10 cellular contexts compared by ENCODE assay signal in genomic region chr7:156616269-156617202, GRCh38. TPM values are rescaled to one million over a fixed set of nuclear protein-coding genes. Genes with fewer than 3 reads are reported as not detected.
DNase-seq lines count a peak whose midpoint lies in the region; ATAC-seq and TF ChIP-seq lines count a peak whose summit lies in the region.
"Had no signal": no experiment of that assay in that cellular context is flagged by ENCODE, and none has a peak within 500 bp of the region (broad histone marks: within the 10 kb centered on the region; RNA-seq: fewer than 3 reads in every experiment).

No MANE protein-coding gene starts in this region.

- peak overlapping the region; percentile 52 for H3K4me3 Mint-ChIP-seq in activated T-helper 17 cell treated with anti-CD3 and anti-CD28 coated beads, Interleukin-2, amount 50 U/mL, for 72 hours

- peak; percentile 55 for ATAC-seq in HG02642 (IDR thresholded peaks at IDR 0.05; ENCODE audit: poor library complexity, unreplicated experiment)
- ATAC-seq in activated T-helper 17 cell treated with anti-CD3 and anti-CD28 coated beads, Interleukin-2, amount 50 U/mL, for 72 hours (replicated peaks), result peak; percentile 39
- no peak for ATAC-seq in HG02588 (IDR thresholded peaks at IDR 0.05; ENCODE audit: unreplicated experiment)

- intact Hi-C loops in OCI-LY7 (cut with micrococcal nuclease; ENCODE audit: unreplicated experiment), result no loop called here

- no peak for DNase-seq in OCI-LY7 (ENCODE audit: low spot score)
- no peak for DNase-seq in GF-D8 (lab: John Stamatoyannopoulos, UW)
- no peak for DNase-seq in GDM1 (lab: John Stamatoyannopoulos, UW)
- DNase-seq: amniotic stem cell had no signal

- no peak overlapping the region for H3K27ac Mint-ChIP-seq in activated T-helper 17 cell treated with anti-CD3 and anti-CD28 coated beads, Interleukin-2, amount 50 U/mL, for 72 hours

- H3K9me2 ChIP-seq in OCI-LY7 (ENCODE audit: insufficient read depth, low read length), result no peaks in the 10 kb centered on the region

- no peak overlapping the region for H3K27ac ChIP-seq in rectal smooth muscle tissue (ENCODE audit: low read depth, low read length)
- no peak overlapping the region for H3K27ac ChIP-seq in OCI-LY7 (ENCODE audit: low read depth, low read length, poor library complexity, severe bottlenecking)

- H3K79me2 ChIP-seq in OCI-LY7 (ENCODE audit: insufficient read depth, low read depth, low read length), result no peaks in the 10 kb centered on the region

- no peaks in the 10 kb centered on the region for H3K36me3 ChIP-seq in iPS-15b (ENCODE audit: control insufficient read depth, insufficient read depth, low read length)
- no peaks in the 10 kb centered on the region for H3K36me3 ChIP-seq in rectal smooth muscle tissue (ENCODE audit: control insufficient read depth, insufficient read depth, low read length)
- H3K36me3 ChIP-seq in OCI-LY7 (ENCODE audit: insufficient read depth, low read length), result no peaks in the 10 kb centered on the region
- H3K36me3 ChIP-seq: HAP-1 had no signal

- BruUV-seq in OCI-LY7 (replicated peaks; lab: Mats Ljungman, UMichigan), result no TSS peak

- no peak overlapping the region for H2AFZ ChIP-seq in OCI-LY7 (ENCODE audit: low read length)

- H3K27me3 Mint-ChIP-seq in activated T-helper 17 cell treated with anti-CD3 and anti-CD28 coated beads, Interleukin-2, amount 50 U/mL, for 72 hours, result peaks cover 16% of the 10 kb centered on the region

- H3K4me2 ChIP-seq in OCI-LY7 (ENCODE audit: low read length), result no peak overlapping the region

- no peaks in the 10 kb centered on the region for H3K9me3 ChIP-seq in iPS-15b (ENCODE audit: control insufficient read depth, insufficient read depth, low read length)
- no peaks in the 10 kb centered on the region for H3K9me3 ChIP-seq in OCI-LY7 (ENCODE audit: low read length)
- H3K9me3 ChIP-seq: HAP-1 had no signal

- peak overlapping the region; percentile 58 for H3K4me3 ChIP-seq in iPS-15b (ENCODE audit: low read depth, low read length)
- H3K4me3 ChIP-seq in rectal smooth muscle tissue (ENCODE audit: low read length), result peak overlapping the region; percentile 49
- H3K4me3 ChIP-seq in OCI-LY7 (ENCODE audit: low read depth, low read length, poor library complexity, severe bottlenecking), result no peak overlapping the region
- H3K4me3 ChIP-seq: HAP-1 had no signal

- CTCF ChIA-PET in OCI-LY7 (lab: Charles Lee; ENCODE audit: unreplicated experiment), result no interaction called here

- peaks cover 19% of the 10 kb centered on the region for H3K4me1 Mint-ChIP-seq in activated T-helper 17 cell treated with anti-CD3 and anti-CD28 coated beads, Interleukin-2, amount 50 U/mL, for 72 hours

- H3K4me1 ChIP-seq in iPS-15b (ENCODE audit: control insufficient read depth, insufficient read depth, low read length) (peaks cover 15% of the 10 kb centered on the region), rectal smooth muscle tissue (ENCODE audit: control insufficient read depth, insufficient read depth, low read length) (no peaks in the 10 kb centered on the region), OCI-LY7 (ENCODE audit: insufficient read depth, low read length, poor library complexity, severe bottlenecking) (no peaks in the 10 kb centered on the region)

- H3K9ac ChIP-seq in iPS-15b (ENCODE audit: low read depth, low read length), result no peak overlapping the region
- H3K9ac ChIP-seq in rectal smooth muscle tissue (ENCODE audit: low read length), result no peak overlapping the region

- POLR2A ChIA-PET in OCI-LY7 (lab: Charles Lee), result no interaction called here

- H3K27me3 ChIP-seq in iPS-15b (ENCODE audit: control insufficient read depth, insufficient read depth, low read length), result peaks cover 15% of the 10 kb centered on the region
- no peaks in the 10 kb centered on the region for H3K27me3 ChIP-seq in rectal smooth muscle tissue (ENCODE audit: control insufficient read depth, insufficient read depth, low read length)

- no peak for TF ChIP-seq CTCF in OCI-LY7 (conservative IDR thresholded peaks at IDR 0.05; ENCODE audit: low read length)

- no peaks in the 10 kb centered on the region for H4K20me1 ChIP-seq in OCI-LY7 (ENCODE audit: insufficient read depth, low read length)

- H3K36me3 Mint-ChIP-seq in activated T-helper 17 cell treated with anti-CD3 and anti-CD28 coated beads, Interleukin-2, amount 50 U/mL, for 72 hours (ENCODE audit: low read depth), result no peaks in the 10 kb centered on the region

- peaks cover 4% of the 10 kb centered on the region for H3K9me3 Mint-ChIP-seq in activated T-helper 17 cell treated with anti-CD3 and anti-CD28 coated beads, Interleukin-2, amount 50 U/mL, for 72 hours

RNA-seq across cellular contexts. Expression of gene RNF32, which starts 24.0 kb away (rescaled TPM):
- 1 to 10 TPM; 1.3 to 2.0 TPM for total RNA-seq in activated T-helper 17 cell treated with anti-CD3 and anti-CD28 coated beads, Interleukin-2, amount 50 U/mL, for 72 hours
- 3.2 and 3.8 TPM in 2 replicates for total RNA-seq in OCI-LY7 (2014; rRNA removed; shearing (Covaris generic))
- 3.6 and 3.9 TPM in 2 replicates for total RNA-seq in OCI-LY7 (2022)
